ENCODE assay signal across 12 cellular contexts in genomic region chr1:234538930-234539649, GRCh38.
DNase-seq lines count a peak whose midpoint lies in the region; ATAC-seq and TF ChIP-seq lines count a peak whose summit lies in the region.
"Had no signal": no experiment of that assay in that cellular context is flagged by ENCODE, and none has a peak within 500 bp of the region (broad histone marks: within the 10 kb centered on the region; RNA-seq: fewer than 3 reads in every experiment).

No MANE protein-coding gene starts in this region.

- TF ChIP-seq POLR2A in prostate gland (IDR thresholded peaks at IDR 0.05), result no peak

- no TSS peak for BruUV-seq in A673 (replicated peaks; lab: Mats Ljungman, UMichigan)

- 36% methylated on average over 14 of the region's 14 CpGs for WGBS in prostate gland

- in situ Hi-C loops in KBM-7 (cut with MboI; ENCODE audit: low pct_unique_long_range_greater_than_20kb, low sequenced_read_pairs), result no loop called here

- H3K36me3 ChIP-seq in right atrium auricular region (no peaks in the 10 kb centered on the region), prostate gland (no peaks in the 10 kb centered on the region), A673 (ENCODE audit: insufficient read depth, low read length, poor library complexity, severe bottlenecking) (no peaks in the 10 kb centered on the region)
- H3K36me3 ChIP-seq: ovary had no signal

- CTCF ChIA-PET in A673 (lab: Charles Lee), result no interaction called here

- H3K36me3 Mint-ChIP-seq in activated naive CD8-positive, alpha-beta T cell treated with anti-CD3 and anti-CD28 coated beads, Interleukin-2, amount 10 ng/mL, durations not matched to agents 7 days and 5 days, result no peaks in the 10 kb centered on the region
- H3K36me3 Mint-ChIP-seq in activated naive CD8-positive, alpha-beta T cell treated with anti-CD3 and anti-CD28 coated beads for 36 hours, result no peaks in the 10 kb centered on the region

- POLR2A ChIA-PET in activated naive CD8-positive, alpha-beta T cell treated with anti-CD3 and anti-CD28 coated beads, Interleukin-2, amount 10 ng/mL, durations not matched to agents 7 days and 5 days (lab: Charles Lee), result no interaction called here
- POLR2A ChIA-PET in A673 (lab: Charles Lee; ENCODE audit: low non-redundant PET), result no interaction called here

- no peak overlapping the region for H3K4me3 Mint-ChIP-seq in activated naive CD8-positive, alpha-beta T cell treated with anti-CD3 and anti-CD28 coated beads, Interleukin-2, amount 10 ng/mL, durations not matched to agents 7 days and 5 days
- H3K4me3 Mint-ChIP-seq in activated naive CD8-positive, alpha-beta T cell treated with anti-CD3 and anti-CD28 coated beads for 36 hours, result no peak overlapping the region
- H3K4me3 Mint-ChIP-seq: activated CD4-positive, alpha-beta memory T cell treated with anti-CD3 and anti-CD28 coated beads, Interleukin-2, amount 10 ng/mL, durations not matched to agents 7 days and 5 days had no signal

- no peak for TF ChIP-seq CTCF in right atrium auricular region (IDR thresholded peaks at IDR 0.05)
- TF ChIP-seq CTCF in prostate gland (IDR thresholded peaks at IDR 0.05), result no peak
- TF ChIP-seq CTCF in A673 (conservative IDR thresholded peaks at IDR 0.05; ENCODE audit: low read depth, low read length), result no peak

- DNase-seq in activated naive CD8-positive, alpha-beta T cell treated with anti-CD3 and anti-CD28 coated beads, Interleukin-2, amount 10 ng/mL, durations not matched to agents 7 days and 5 days, result no peak
- DNase-seq in activated naive CD8-positive, alpha-beta T cell treated with anti-CD3 and anti-CD28 coated beads for 36 hours, result no peak
- DNase-seq in right atrium auricular region (ENCODE audit: low spot score) (peak; percentile 78), prostate gland (ENCODE audit: low spot score) (peak; percentile 76), COR-L47 (lab: John Stamatoyannopoulos, UW) (no peak), KBM-7 (no peak), A673 (ENCODE audit: low spot score) (no peak), hepatic stellate cell (ENCODE audit: low spot score) (no peak)
- DNase-seq: activated CD4-positive, alpha-beta memory T cell treated with anti-CD3 and anti-CD28 coated beads, Interleukin-2, amount 10 ng/mL, durations not matched to agents 7 days and 5 days; NCI-H1105 treated with DMSO at 0.1 percent for 48 hours; T-helper 1 cell had no signal

- H3K4me1 ChIP-seq in right atrium auricular region, result peaks cover 3 to 98% of the 10 kb centered on the region in 2 donors
- peaks cover 31% of the 10 kb centered on the region for H3K4me1 ChIP-seq in prostate gland (replicated peaks)
- H3K4me1 ChIP-seq in A673 (ENCODE audit: insufficient read depth, low read length, poor library complexity, severe bottlenecking), result peaks cover 44% of the 10 kb centered on the region

- no peaks in the 10 kb centered on the region for H3K9me3 Mint-ChIP-seq in activated naive CD8-positive, alpha-beta T cell treated with anti-CD3 and anti-CD28 coated beads, Interleukin-2, amount 10 ng/mL, durations not matched to agents 7 days and 5 days
- H3K9me3 Mint-ChIP-seq in activated naive CD8-positive, alpha-beta T cell treated with anti-CD3 and anti-CD28 coated beads for 36 hours, result no peaks in the 10 kb centered on the region
- H3K9me3 Mint-ChIP-seq: activated CD4-positive, alpha-beta memory T cell treated with anti-CD3 and anti-CD28 coated beads, Interleukin-2, amount 10 ng/mL, durations not matched to agents 7 days and 5 days had no signal

- H3K4me3 ChIP-seq in right atrium auricular region (no peak overlapping the region), prostate gland (no peak overlapping the region), A673 (ENCODE audit: low read depth, low read length, poor library complexity, severe bottlenecking) (no peak overlapping the region)
- H3K4me3 ChIP-seq: ovary had no signal

- H3K27ac Mint-ChIP-seq in activated naive CD8-positive, alpha-beta T cell treated with anti-CD3 and anti-CD28 coated beads, Interleukin-2, amount 10 ng/mL, durations not matched to agents 7 days and 5 days, result peak overlapping the region; percentile 8
- H3K27ac Mint-ChIP-seq in activated naive CD8-positive, alpha-beta T cell treated with anti-CD3 and anti-CD28 coated beads for 36 hours, result no peak overlapping the region
- H3K27ac Mint-ChIP-seq: activated CD4-positive, alpha-beta memory T cell treated with anti-CD3 and anti-CD28 coated beads, Interleukin-2, amount 10 ng/mL, durations not matched to agents 7 days and 5 days had no signal

- H3K4me1 Mint-ChIP-seq in activated naive CD8-positive, alpha-beta T cell treated with anti-CD3 and anti-CD28 coated beads, Interleukin-2, amount 10 ng/mL, durations not matched to agents 7 days and 5 days, result peaks cover 16% of the 10 kb centered on the region
- peaks cover 10% of the 10 kb centered on the region for H3K4me1 Mint-ChIP-seq in activated naive CD8-positive, alpha-beta T cell treated with anti-CD3 and anti-CD28 coated beads for 36 hours

- ATAC-seq in activated naive CD8-positive, alpha-beta T cell treated with anti-CD3 and anti-CD28 coated beads, Interleukin-2, amount 10 ng/mL, durations not matched to agents 7 days and 5 days (ENCODE audit: low read depth), result no peak

- H3K27me3 ChIP-seq in right atrium auricular region (no peaks in the 10 kb centered on the region), prostate gland (replicated peaks; ENCODE audit: insufficient read depth) (no peaks in the 10 kb centered on the region), A673 (replicated peaks; ENCODE audit: insufficient read depth, low read depth, low read length, poor library complexity) (no peaks in the 10 kb centered on the region)
- H3K27me3 ChIP-seq: ovary had no signal

- H3K27ac ChIP-seq in right atrium auricular region (peak overlapping the region; percentile 97 to 99), prostate gland (peak overlapping the region; percentile 99 to 100), A673 (ENCODE audit: low read depth, low read length, poor library complexity, severe bottlenecking) (no peak overlapping the region)
- H3K27ac ChIP-seq: ovary had no signal

- H3K9me3 ChIP-seq in right atrium auricular region (no peaks in the 10 kb centered on the region), prostate gland (no peaks in the 10 kb centered on the region), A673 (ENCODE audit: low read depth, low read length, poor library complexity, severe bottlenecking) (no peaks in the 10 kb centered on the region)
- H3K9me3 ChIP-seq: ovary had no signal

- intact Hi-C loops in prostate gland (cut with DNase I), result loop anchor here (5.0 to 10.0 kb wide), 2 partner anchors 43 to 446 kb away; no protein-coding TSS in a partner anchor
- intact Hi-C loops in A673 (cut with micrococcal nuclease; ENCODE audit: unreplicated experiment), result no loop called here

- H3K27me3 Mint-ChIP-seq in activated naive CD8-positive, alpha-beta T cell treated with anti-CD3 and anti-CD28 coated beads, Interleukin-2, amount 10 ng/mL, durations not matched to agents 7 days and 5 days, result peaks cover 2% of the 10 kb centered on the region
- no peaks in the 10 kb centered on the region for H3K27me3 Mint-ChIP-seq in activated naive CD8-positive, alpha-beta T cell treated with anti-CD3 and anti-CD28 coated beads for 36 hours
- H3K27me3 Mint-ChIP-seq: activated CD4-positive, alpha-beta memory T cell treated with anti-CD3 and anti-CD28 coated beads, Interleukin-2, amount 10 ng/mL, durations not matched to agents 7 days and 5 days had no signal

Comparison
In these comparisons a context has a peak if more than half of its experiments do, and no peak if none do; other contexts are left out.
1. DNase-seq: peak in right atrium auricular region (single experiment) and prostate gland (single experiment); none in activated naive CD8-positive, alpha-beta T cell treated with anti-CD3 and anti-CD28 coated beads, Interleukin-2, amount 10 ng/mL, durations not matched to agents 7 days and 5 days (single experiment), activated naive CD8-positive, alpha-beta T cell treated with anti-CD3 and anti-CD28 coated beads for 36 hours (single experiment), COR-L47 (single experiment), KBM-7 (single experiment), A673 (single experiment) and hepatic stellate cell (single experiment).